ENCODE assay signal across 8 cellular contexts in the genomic region with DNA sequence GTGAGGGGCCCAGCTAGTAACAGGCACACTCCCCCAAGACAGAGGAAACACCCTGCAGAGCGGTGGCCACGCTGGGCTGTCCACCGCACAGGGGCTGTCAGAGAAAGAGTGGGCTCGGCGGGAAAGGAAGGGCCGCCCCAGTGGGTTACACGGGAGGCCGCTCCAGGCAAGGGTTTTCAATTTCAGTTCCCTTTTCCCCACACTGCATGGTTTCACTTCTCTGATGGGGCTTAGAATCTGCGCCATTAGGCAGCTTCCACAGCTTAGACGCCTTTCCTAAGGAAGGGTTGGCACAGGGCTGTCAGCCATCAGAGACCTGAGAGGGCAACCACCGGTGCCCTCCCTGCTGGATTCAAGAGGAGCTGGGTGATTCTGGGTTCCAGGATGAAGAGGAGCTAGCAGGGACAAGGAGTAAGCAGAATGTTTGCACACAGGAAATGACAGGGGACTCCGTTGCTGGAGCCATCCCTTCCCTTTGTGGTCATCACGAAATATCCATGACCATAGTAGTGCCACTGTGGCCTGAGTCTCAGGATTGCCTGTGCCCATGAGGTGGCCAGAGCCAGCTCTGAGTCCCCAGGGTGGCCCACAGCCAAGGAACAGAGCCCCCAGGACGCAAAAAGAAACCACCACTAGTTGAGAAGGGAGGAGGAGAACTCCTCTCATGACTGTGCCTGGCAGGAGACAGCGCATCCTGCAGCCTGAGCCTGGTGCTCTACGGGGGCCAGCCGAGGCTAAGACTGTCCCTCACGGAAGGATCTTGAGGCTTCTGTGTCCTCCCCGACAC.
DNase-seq lines count a peak whose midpoint lies in the region; ATAC-seq and TF ChIP-seq lines count a peak whose summit lies in the region.

No MANE protein-coding gene starts in this region.

- TF ChIP-seq CTCF in mucosa of descending colon (IDR thresholded peaks at IDR 0.05) = no peak

- H3K4me1 ChIP-seq in mucosa of descending colon (ENCODE audit: low read depth) = no peaks in the 10 kb centered on the region

- no peaks in the 10 kb centered on the region for H3K9me3 ChIP-seq in T-helper 17 cell (ENCODE audit: control insufficient read depth, low read length, poor library complexity, severe bottlenecking)
- H3K9me3 ChIP-seq in mucosa of descending colon = no peaks in the 10 kb centered on the region

- intact Hi-C loops in mucosa of descending colon (cut with DNase I, micrococcal nuclease) = no loop called here

- peak; percentile 27 for DNase-seq in activated naive CD4-positive, alpha-beta T cell treated with anti-CD3 and anti-CD28 coated beads, Interleukin-2, amount 10 ng/mL, durations not matched to agents 7 days and 5 days
- no peak for DNase-seq in activated naive CD4-positive, alpha-beta T cell treated with anti-CD3 and anti-CD28 coated beads, Interleukin-2, amount 50 U/mL, for 16 hours
- DNase-seq in T-helper 17 cell = no peak
- DNase-seq in mucosa of descending colon = peak in 2 of 3 donors; percentile 25 to 35
- no peak for DNase-seq in NCI-H146 (lab: John Stamatoyannopoulos, UW)
- DNase-seq in DMS153 treated with DMSO at 0.1 percent for 48 hours (lab: John Stamatoyannopoulos, UW; ENCODE audit: unreplicated experiment) = no peak
- DNase-seq in SW 1271 (lab: John Stamatoyannopoulos, UW) = no peak

- H3K27ac Mint-ChIP-seq in activated naive CD4-positive, alpha-beta T cell treated with anti-CD3 and anti-CD28 coated beads, Interleukin-2, amount 10 ng/mL, durations not matched to agents 7 days and 5 days = peak overlapping the region; percentile 45
- peak overlapping the region; percentile 84 for H3K27ac Mint-ChIP-seq in T-helper 17 cell

- peak; percentile 87 for ATAC-seq in HG03039 (IDR thresholded peaks at IDR 0.05; ENCODE audit: unreplicated experiment)
- peak; percentile 73 for ATAC-seq in T-helper 17 cell
- peak; percentile 80 for ATAC-seq in mucosa of descending colon

- H3K36me3 Mint-ChIP-seq in activated naive CD4-positive, alpha-beta T cell treated with anti-CD3 and anti-CD28 coated beads, Interleukin-2, amount 10 ng/mL, durations not matched to agents 7 days and 5 days = no peaks in the 10 kb centered on the region
- no peaks in the 10 kb centered on the region for H3K36me3 Mint-ChIP-seq in T-helper 17 cell (ENCODE audit: low read depth)

- H3K4me3 Mint-ChIP-seq in activated naive CD4-positive, alpha-beta T cell treated with anti-CD3 and anti-CD28 coated beads, Interleukin-2, amount 10 ng/mL, durations not matched to agents 7 days and 5 days = peak overlapping the region; percentile 28
- peak overlapping the region; percentile 47 for H3K4me3 Mint-ChIP-seq in T-helper 17 cell

- no peaks in the 10 kb centered on the region for H3K36me3 ChIP-seq in mucosa of descending colon (ENCODE audit: low read depth)

- peaks cover 22% of the 10 kb centered on the region for H3K4me1 Mint-ChIP-seq in activated naive CD4-positive, alpha-beta T cell treated with anti-CD3 and anti-CD28 coated beads, Interleukin-2, amount 10 ng/mL, durations not matched to agents 7 days and 5 days
- H3K4me1 Mint-ChIP-seq in T-helper 17 cell = peaks cover 15% of the 10 kb centered on the region

- CTCF ChIA-PET in activated naive CD4-positive, alpha-beta T cell treated with anti-CD3 and anti-CD28 coated beads, Interleukin-2, amount 10 ng/mL, durations not matched to agents 7 days and 5 days (lab: Charles Lee) = no interaction called here

- H3K27me3 Mint-ChIP-seq in activated naive CD4-positive, alpha-beta T cell treated with anti-CD3 and anti-CD28 coated beads, Interleukin-2, amount 10 ng/mL, durations not matched to agents 7 days and 5 days = no peaks in the 10 kb centered on the region
- H3K27me3 Mint-ChIP-seq in T-helper 17 cell = no peaks in the 10 kb centered on the region

- no peak overlapping the region for H3K4me3 ChIP-seq in mucosa of descending colon

- no peaks in the 10 kb centered on the region for H3K9me3 Mint-ChIP-seq in activated naive CD4-positive, alpha-beta T cell treated with anti-CD3 and anti-CD28 coated beads, Interleukin-2, amount 10 ng/mL, durations not matched to agents 7 days and 5 days

Comparison
In these comparisons a context has a peak if more than half of its experiments do, and no peak if none do; other contexts are left out.
1. DNase-seq: peak in activated naive CD4-positive, alpha-beta T cell treated with anti-CD3 and anti-CD28 coated beads, Interleukin-2, amount 10 ng/mL, durations not matched to agents 7 days and 5 days (single experiment) and mucosa of descending colon (2 of 3); none in activated naive CD4-positive, alpha-beta T cell treated with anti-CD3 and anti-CD28 coated beads, Interleukin-2, amount 50 U/mL, for 16 hours (single experiment), T-helper 17 cell (0 of 3), NCI-H146 (single experiment), DMS153 treated with DMSO at 0.1 percent for 48 hours (single experiment) and SW 1271 (0 of 2).
2. Peak in every context shown above with its lines, with median percentiles within 50 percentile points of each other: ATAC-seq.